In the genomic region with DNA sequence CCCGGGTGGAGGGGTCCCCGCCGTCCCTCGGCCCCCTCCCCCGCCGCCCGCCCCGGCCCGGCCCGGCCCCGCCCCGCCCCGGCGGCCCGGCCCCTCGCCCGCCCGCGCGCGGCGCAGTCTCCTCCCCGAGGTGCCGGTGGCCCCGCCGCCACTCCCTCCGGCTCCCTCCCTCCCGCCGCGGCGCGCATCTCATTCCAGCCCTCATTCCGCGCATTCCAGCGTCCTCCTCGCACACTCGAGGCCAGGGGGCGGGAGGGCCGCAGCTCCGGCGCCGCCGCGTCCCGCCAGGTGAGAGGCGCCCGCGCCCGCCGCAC, we compare ENCODE assay signal across 9 cellular contexts. TPM values are rescaled to one million over a fixed set of nuclear protein-coding genes. Genes with fewer than 3 reads are reported as not detected.
A peak's percentile ranks its signal among the peaks of the same experiment; 100 is the strongest.
DNase-seq lines count a peak whose midpoint lies in the region; ATAC-seq, FAIRE-seq and TF ChIP-seq lines count a peak whose summit lies in the region.
"Had no signal": no experiment of that assay in that cellular context is flagged by ENCODE, and none has a peak within 500 bp of the region (broad histone marks: within the 10 kb centered on the region; RNA-seq: fewer than 3 reads in every experiment).

Gene TEAD4 (plus strand): TSS at position 204 of the 314 bp plus-strand sequence.

- peak within 1 kb of the TSS; percentile 69 to 87 (median 82) for H3K27ac ChIP-seq in pancreas

- 0% methylated on average over 8 to 49 of the region's 50 CpGs for WGBS in pancreas, 2 donors

- intact Hi-C loops in pancreas (cut with DNase I) = no loop called here

- no peak for FAIRE-seq in pancreas (lab: Jason Lieb, UNC)

- H3K27me3 ChIP-seq in pancreas = no peaks in the 10 kb centered on the region

- no peak for TF ChIP-seq CTCF in pancreas (IDR thresholded peaks at IDR 0.05)

- H3K36me3 ChIP-seq in pancreas = no peaks in the 10 kb centered on the region

- DNase-seq in NCI-H2081 (lab: John Stamatoyannopoulos, UW) (peak; percentile 44 to 62), NCI-H2081 treated with DMSO at 0.1 percent for 48 hours (lab: John Stamatoyannopoulos, UW) (no peak), NCI-H146 (lab: John Stamatoyannopoulos, UW) (peak; percentile 81), glomerular visceral epithelial cell (ENCODE audit: extremely low spot score) (peak; percentile 86), pancreas (peak; percentile 80 to 89 (median 84))
- DNase-seq in activated T-cell treated with anti-CD3 and anti-CD28 coated beads, Interleukin-2, amount 50 U/mL, for 48 hours = peak; percentile 42 to 51
- DNase-seq: DND-41 had no signal

- H3K4me3 ChIP-seq in pancreas = peak within 1 kb of the TSS; percentile 39 to 70 (median 60)

- ATAC-seq in pancreas = peak; percentile 65 to 75 (median 70)
- ATAC-seq in HG02642 (IDR thresholded peaks at IDR 0.05; ENCODE audit: poor library complexity, unreplicated experiment) = no peak
- ATAC-seq in HG03439 (IDR thresholded peaks at IDR 0.05; ENCODE audit: unreplicated experiment) = no peak

- H3K4me1 ChIP-seq in pancreas = peaks cover 0 to 25% (median 7%) of the 10 kb centered on the region in 3 donors

- H3K9me3 ChIP-seq in pancreas = no peaks in the 10 kb centered on the region

RNA-seq across cellular contexts. Expression of gene TEAD4, which starts in this region (rescaled TPM):
- total RNA-seq in pancreas = 10 to 100 TPM; 22.6 to 43.8 (median 31.0) TPM
- 10 to 100 TPM; 17.4 to 30.3 TPM for polyA plus RNA-seq in pancreas

Comparison
In these comparisons a context has a peak if more than half of its experiments do, and no peak if none do; other contexts are left out.
1. ATAC-seq: peak in pancreas (4 of 4); none in HG02642 (single experiment) and HG03439 (single experiment).